Comparison of ENCODE assay signal across 3 cellular contexts in genomic region chr10:104920476-104920875, GRCh38.
"Had no signal": no experiment of that assay in that cellular context is flagged by ENCODE, and none has a peak within 500 bp of the region (broad histone marks: within the 10 kb centered on the region; RNA-seq: fewer than 3 reads in every experiment).

No MANE protein-coding gene starts in this region.

- DNase-seq: GDM1, GF-D8 had no signal

- H3K4me3 ChIP-seq: GM12878 had no signal

- ATAC-seq: GM12878 had no signal
